In the genomic region with DNA sequence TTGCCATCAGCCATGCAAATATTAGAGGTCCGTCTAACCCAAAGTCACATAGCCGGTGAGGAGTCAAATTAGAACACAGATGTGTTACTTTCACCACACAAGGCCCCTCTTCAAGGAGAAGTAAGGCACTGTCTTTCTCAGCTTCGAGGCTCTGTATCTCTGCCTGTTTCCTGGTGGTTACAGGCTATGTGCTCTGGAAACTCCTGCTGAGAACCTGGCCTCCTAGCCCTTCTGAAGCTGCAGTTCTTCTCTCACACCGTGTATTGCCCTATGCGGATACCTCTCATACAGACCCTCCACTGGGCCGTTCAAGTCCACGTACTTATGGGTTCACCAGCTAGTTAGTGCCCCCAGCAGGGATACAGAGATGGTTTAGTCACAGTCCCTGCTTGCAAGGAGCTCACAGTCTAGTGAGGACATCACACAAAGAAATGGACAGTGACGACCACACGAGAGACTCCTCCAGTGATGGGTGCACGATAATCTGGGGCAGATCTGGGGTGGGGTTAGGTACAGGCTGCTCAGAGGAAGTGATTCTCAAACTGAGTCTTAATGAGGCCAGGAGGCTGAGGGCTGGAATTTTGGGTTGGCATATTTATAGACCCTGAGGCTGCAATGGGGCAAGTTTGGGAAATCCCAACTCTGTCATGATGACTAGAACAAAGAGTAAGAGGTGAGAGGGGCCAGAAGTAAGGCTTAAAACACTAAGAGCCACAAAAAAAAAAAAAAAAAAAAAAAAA, we compare ENCODE assay signal across 10 cellular contexts. TPM values are rescaled to one million over a fixed set of nuclear protein-coding genes. Genes with fewer than 3 reads are reported as not detected.
A peak's percentile ranks its signal among the peaks of the same experiment; 100 is the strongest.
DNase-seq lines count a peak whose midpoint lies in the region; ATAC-seq, FAIRE-seq and TF ChIP-seq lines count a peak whose summit lies in the region.
"Had no signal": no experiment of that assay in that cellular context is flagged by ENCODE, and none has a peak within 500 bp of the region (broad histone marks: within the 10 kb centered on the region; RNA-seq: fewer than 3 reads in every experiment).

No MANE protein-coding gene starts in this region.

- FAIRE-seq in GM12892 (lab: Jason Lieb, UNC), result peak; percentile 87
- FAIRE-seq in K562 (lab: Jason Lieb, UNC), result no peak

- H3K9ac ChIP-seq in K562 (ENCODE audit: insufficient read depth in 1 of 2, low read depth in 2 of 2, low read length in 2 of 2) (peak overlapping the region in 1 of 2 experiments; percentile 70; a peak in 1 of 4 replicates), MM.1S (ENCODE audit: low read length) (no peak overlapping the region)

- TF ChIP-seq EP300 in K562 (IDR thresholded peaks at IDR 0.05; ENCODE audit: low read length), result no peak

- H3K27me3 ChIP-seq in K562 (ENCODE audit: control insufficient read depth in 2 of 2, insufficient read depth in 2 of 2, low read length in 2 of 2), result no peaks in the 10 kb centered on the region
- no peaks in the 10 kb centered on the region for H3K27me3 ChIP-seq in MM.1S (replicated peaks; ENCODE audit: insufficient read depth, low read length)
- no peaks in the 10 kb centered on the region for H3K27me3 ChIP-seq in tibial artery

- H3K4me3 Mint-ChIP-seq in WTC11, result no peak overlapping the region

- DNase-seq in GM12892 (ENCODE audit: insufficient read length) (no peak), K562 (ENCODE audit: extremely low read depth in 1 of 4, low spot score in 3 of 4) (no peak), HK-2 (ENCODE audit: unreplicated experiment) (no peak), MM.1S (no peak), WTC11 (ENCODE audit: low spot score) (no peak), tibial artery (no peak)
- DNase-seq: immature natural killer cell, NCI-H524 treated with DMSO at 0.1 percent for 48 hours had no signal

- peaks cover 30% of the 10 kb centered on the region for H3K79me2 ChIP-seq in K562 (ENCODE audit: control insufficient read depth, insufficient read depth, low read length)
- H3K79me2 ChIP-seq in MM.1S (ENCODE audit: low read length), result no peaks in the 10 kb centered on the region

- no peaks in the 10 kb centered on the region for H3K36me3 Mint-ChIP-seq in WTC11
- H3K36me3 Mint-ChIP-seq: immature natural killer cell had no signal

- TF ChIP-seq POLR2A in GM12892 (IDR thresholded peaks at IDR 0.05; ENCODE audit: low read depth, low read length), result peak; percentile 72
- no peak for TF ChIP-seq POLR2A in K562 (conservative IDR thresholded peaks at IDR 0.05)

- H3K27ac ChIP-seq in K562 (ENCODE audit: extremely low read depth, low read depth, low read length) (peak overlapping the region; percentile 24; the same call in 1 of the 3 replicates), MM.1S (ENCODE audit: low read length) (no peak overlapping the region), tibial artery (no peak overlapping the region)

- H3F3A ChIP-seq in MM.1S (ENCODE audit: insufficient read depth, low read length), result no peaks in the 10 kb centered on the region

- no peaks in the 10 kb centered on the region for H3K9me2 ChIP-seq in MM.1S (replicated peaks; ENCODE audit: insufficient read depth, low read length)

- CTCF ChIA-PET in K562 (lab: Yijun Ruan, JAX; ENCODE audit: low intra/inter-chr PET ratio), result no interaction called here
- CTCF ChIA-PET in WTC11 (lab: Charles Lee), result no interaction called here

- in situ Hi-C loops in K562 (cut with MboI), result no loop called here

- no peaks in the 10 kb centered on the region for H3K9me3 Mint-ChIP-seq in WTC11
- H3K9me3 Mint-ChIP-seq: immature natural killer cell had no signal

- H3K4me2 ChIP-seq in K562 (ENCODE audit: insufficient read depth, low read length), result no peak overlapping the region
- no peak overlapping the region for H3K4me2 ChIP-seq in MM.1S (ENCODE audit: low read depth, low read length)

- H3K27me3 Mint-ChIP-seq in WTC11 (ENCODE audit: low read depth), result no peaks in the 10 kb centered on the region

- BruUV-seq in K562 (replicated peaks; lab: Mats Ljungman, UMichigan), result no TSS peak

- no peak for TF ChIP-seq RAD21 in K562 (CRISPR knock-in tag; conservative IDR thresholded peaks at IDR 0.05 in 1 of 2, IDR thresholded peaks at IDR 0.05 in 1 of 2)

- H2AFZ ChIP-seq in K562 (ENCODE audit: low read depth, low read length), result no peak overlapping the region
- H2AFZ ChIP-seq in MM.1S (ENCODE audit: low read length), result no peak overlapping the region

- peaks cover 5% of the 10 kb centered on the region for H3K9me1 ChIP-seq in K562 (ENCODE audit: control insufficient read depth, insufficient read depth, low read length)

- H3K4me3 ChIP-seq in K562 (no peak overlapping the region), MM.1S (ENCODE audit: low read length) (no peak overlapping the region), tibial artery (no peak overlapping the region)

- H3K27ac Mint-ChIP-seq in WTC11, result no peak overlapping the region

- ATAC-seq in GM19452 (IDR thresholded peaks at IDR 0.05; ENCODE audit: unreplicated experiment) (peak; percentile 60), HG03175 (IDR thresholded peaks at IDR 0.05; ENCODE audit: unreplicated experiment) (peak; percentile 75), K562 (no peak), WTC11 (no peak)

- H4K20me1 ChIP-seq in K562 (replicated peaks; ENCODE audit: control insufficient read depth, insufficient read depth, low read length) (peaks cover 12% of the 10 kb centered on the region), MM.1S (ENCODE audit: insufficient read depth, low read length) (no peaks in the 10 kb centered on the region)

- H3K36me3 ChIP-seq in K562 (ENCODE audit: control insufficient read depth, insufficient read depth, low read length) (peaks cover 8% of the 10 kb centered on the region; the same call in 2 of the 3 replicates), MM.1S (replicated peaks; ENCODE audit: insufficient read depth, low read length) (no peaks in the 10 kb centered on the region), tibial artery (no peaks in the 10 kb centered on the region)

- no peaks in the 10 kb centered on the region for H3K9me3 ChIP-seq in K562 (replicated peaks; ENCODE audit: control insufficient read depth, insufficient read depth, low read depth, low read length)
- H3K9me3 ChIP-seq in MM.1S (replicated peaks; ENCODE audit: insufficient read depth, low read length), result no peaks in the 10 kb centered on the region
- H3K9me3 ChIP-seq in tibial artery, result no peaks in the 10 kb centered on the region

- POLR2A ChIA-PET in K562 (lab: Yijun Ruan, JAX) (interaction anchor here (0.7 to 1.0 kb wide), 4 partner anchors 21 to 396 kb away, joined by 3 to 4 read pairs (median 3); a partner anchor contains a TSS), WTC11 (lab: Charles Lee) (no interaction called here)

- peaks cover 13 to 17% of the 10 kb centered on the region in 2 experiments; a peak in 4 of 5 replicates for H3K4me1 ChIP-seq in K562 (replicated peaks in 1 of 2; ENCODE audit: control insufficient read depth in 2 of 2, insufficient read depth in 2 of 2, low read length in 2 of 2)
- no peaks in the 10 kb centered on the region for H3K4me1 ChIP-seq in MM.1S (ENCODE audit: low read length)
- H3K4me1 ChIP-seq in tibial artery, result no peaks in the 10 kb centered on the region

- H3K4me1 Mint-ChIP-seq in WTC11, result peaks cover 8% of the 10 kb centered on the region

- intact Hi-C loops in K562 (cut with micrococcal nuclease) (no loop called here), tibial artery (cut with DNase I; ENCODE audit: low total_unique reads) (no loop called here)

- WGBS in K562 (ENCODE audit: insufficient coverage, low coverage, missing lambda C conversion rate), result 52% methylated on average over 10 of the region's 10 CpGs

- TF ChIP-seq CTCF in K562 (IDR thresholded peaks at IDR 0.05 in 2 of 3, conservative IDR thresholded peaks at IDR 0.05 in 1 of 3; ENCODE audit: insufficient read depth in 2 of 3, low read depth in 1 of 3, low read length in 3 of 3) (no peak), MM.1S (IDR thresholded peaks at IDR 0.05; ENCODE audit: low read length) (no peak), WTC11 (IDR thresholded peaks at IDR 0.05) (no peak), tibial artery (IDR thresholded peaks at IDR 0.05) (no peak)

RNA-seq across cellular contexts. Expression of a gene that starts 22.8 kb away (rescaled TPM):
- 21.8 TPM for polyA plus RNA-seq in GM12892 (2012; ENCODE audit: missing spikeins)
- 40.0 and 60.8 TPM in 2 replicates for total RNA-seq in K562 (2011; cell fraction: chromatin; rRNA removed; ENCODE audit: low replicate concordance)
- total RNA-seq in K562 (2011; cell fraction: nucleolus; rRNA removed), result 22.4 and 23.7 TPM in 2 replicates
- total RNA-seq in K562 (2011; cell fraction: nucleoplasm; rRNA removed), result 31.1 and 33.1 TPM in 2 replicates
- total RNA-seq in K562 (2014; rRNA removed) (61.3 and 70.8 TPM in 2 replicates), K562 (2014; rRNA removed; fragmentation: Illumina TruSeq; extraction: Trizol) (74.1 and 75.8 TPM in 2 replicates), K562 (2015; rRNA removed; fragmentation: Illumina TruSeq; extraction: Trizol) (77.6 and 80.0 TPM in 2 replicates), K562 (2021) (66.6 and 70.8 TPM in 2 replicates), WTC11 (2021) (35.9 to 45.1 TPM (median 36.6 TPM) in 3 replicates)
- polyA plus RNA-seq in K562 (2011; rRNA removed) (29.7 and 33.3 TPM in 2 replicates), K562 (2014; fragmentation: Illumina TruSeq; extraction: Trizol) (80.6 and 98.6 TPM in 2 replicates), K562 (2014; fragmentation: Nextera tagmentation; extraction: Ambion mirVana) (10 to 100 TPM; 31.9 to 53.6 TPM), K562 (2014; rRNA removed) (44.4 and 48.7 TPM in 2 replicates)
- 13.9 and 14.8 TPM in 2 replicates for polyA plus RNA-seq in K562 (2011; cell fraction: cytosol; rRNA removed)
- polyA plus RNA-seq in K562 (2011; cell fraction: nucleus; rRNA removed), result 24.7 and 25.8 TPM in 2 replicates
- 28.7 and 53.0 TPM in 2 replicates for polyA plus RNA-seq in K562 (2012)
- 35.1 and 35.7 TPM in 2 replicates for polyA minus RNA-seq in K562 (2011; rRNA and poly(A)+ RNA removed)
- 25.7 and 34.4 TPM in 2 replicates for polyA minus RNA-seq in K562 (2011; cell fraction: cytosol; rRNA and poly(A)+ RNA removed)
- 10.5 and 19.7 TPM in 2 replicates for polyA minus RNA-seq in K562 (2011; cell fraction: nucleus; rRNA and poly(A)+ RNA removed)

RNA-seq across cellular contexts. Expression of a gene that starts 28.8 kb away (rescaled TPM):
- 7,014 TPM for polyA plus RNA-seq in GM12892 (2012; ENCODE audit: missing spikeins)
- total RNA-seq in K562 (2011; cell fraction: chromatin; rRNA removed; ENCODE audit: low replicate concordance), result 326 and 345 TPM in 2 replicates
- total RNA-seq in K562 (2011; cell fraction: nucleolus; rRNA removed), result 341 and 370 TPM in 2 replicates
- total RNA-seq in K562 (2011; cell fraction: nucleoplasm; rRNA removed), result 557 and 1,073 TPM in 2 replicates
- total RNA-seq in K562 (2014; rRNA removed) (3,111 and 3,495 TPM in 2 replicates), K562 (2014; rRNA removed; fragmentation: Illumina TruSeq; extraction: Trizol) (3,683 and 3,950 TPM in 2 replicates), K562 (2015; rRNA removed; fragmentation: Illumina TruSeq; extraction: Trizol) (3,549 and 3,642 TPM in 2 replicates), K562 (2021) (1,751 and 1,781 TPM in 2 replicates), WTC11 (2021) (1,406 to 1,500 TPM (median 1,442 TPM) in 3 replicates)
- polyA plus RNA-seq in K562 (2011; rRNA removed) (2,818 and 2,821 TPM in 2 replicates), K562 (2014; fragmentation: Illumina TruSeq; extraction: Trizol) (3,852 and 4,443 TPM in 2 replicates), K562 (2014; fragmentation: Nextera tagmentation; extraction: Ambion mirVana) (1,000 to 10,000 TPM; 2,542 to 2,758 TPM), K562 (2014; rRNA removed) (4,338 and 4,526 TPM in 2 replicates)
- polyA plus RNA-seq in K562 (2011; cell fraction: cytosol; rRNA removed), result 831 and 2,063 TPM in 2 replicates
- polyA plus RNA-seq in K562 (2011; cell fraction: nucleus; rRNA removed), result 469 and 968 TPM in 2 replicates
- polyA plus RNA-seq in K562 (2012), result 3,491 and 4,910 TPM in 2 replicates
- polyA minus RNA-seq in K562 (2011; rRNA and poly(A)+ RNA removed), result 1,269 and 1,421 TPM in 2 replicates
- 631 and 637 TPM in 2 replicates for polyA minus RNA-seq in K562 (2011; cell fraction: cytosol; rRNA and poly(A)+ RNA removed)
- polyA minus RNA-seq in K562 (2011; cell fraction: nucleus; rRNA and poly(A)+ RNA removed), result 128 and 273 TPM in 2 replicates

RNA-seq across cellular contexts. Expression of a gene that starts 57.8 kb away (rescaled TPM):
- polyA plus RNA-seq in GM12892 (2012; ENCODE audit: missing spikeins), result 64.0 TPM
- total RNA-seq in K562 (2011; cell fraction: chromatin; rRNA removed; ENCODE audit: low replicate concordance), result 96.3 and 113 TPM in 2 replicates
- 53.2 and 60.7 TPM in 2 replicates for total RNA-seq in K562 (2011; cell fraction: nucleolus; rRNA removed)
- total RNA-seq in K562 (2011; cell fraction: nucleoplasm; rRNA removed), result 112 and 144 TPM in 2 replicates
- total RNA-seq in K562 (2014; rRNA removed) (149 and 175 TPM in 2 replicates), K562 (2014; rRNA removed; fragmentation: Illumina TruSeq; extraction: Trizol) (172 and 175 TPM in 2 replicates), K562 (2015; rRNA removed; fragmentation: Illumina TruSeq; extraction: Trizol) (144 and 151 TPM in 2 replicates), K562 (2021) (126 and 141 TPM in 2 replicates), WTC11 (2021) (59.9 to 66.2 TPM (median 62.2 TPM) in 3 replicates)
- polyA plus RNA-seq in K562 (2011; rRNA removed) (159 and 167 TPM in 2 replicates), K562 (2014; fragmentation: Illumina TruSeq; extraction: Trizol) (133 and 138 TPM in 2 replicates), K562 (2014; fragmentation: Nextera tagmentation; extraction: Ambion mirVana) (10 to 100 TPM; 46.5 to 51.7 TPM), K562 (2014; rRNA removed) (159 and 175 TPM in 2 replicates)
- 81.9 and 157 TPM in 2 replicates for polyA plus RNA-seq in K562 (2011; cell fraction: cytosol; rRNA removed)
- 74.8 and 105 TPM in 2 replicates for polyA plus RNA-seq in K562 (2011; cell fraction: nucleus; rRNA removed)
- 80.0 and 120 TPM in 2 replicates for polyA plus RNA-seq in K562 (2012)
- 59.4 and 74.4 TPM in 2 replicates for polyA minus RNA-seq in K562 (2011; rRNA and poly(A)+ RNA removed)
- polyA minus RNA-seq in K562 (2011; cell fraction: cytosol; rRNA and poly(A)+ RNA removed), result 29.4 and 34.5 TPM in 2 replicates
- polyA minus RNA-seq in K562 (2011; cell fraction: nucleus; rRNA and poly(A)+ RNA removed), result 17.0 and 32.8 TPM in 2 replicates

Comparison
In these comparisons a context has a peak if more than half of its experiments do, and no peak if none do; other contexts are left out.
1. ATAC-seq: peak in GM19452 (single experiment) and HG03175 (single experiment); none in K562 (single experiment) and WTC11 (single experiment).